ENCODE assay signal across 8 cellular contexts in genomic region chr2:37156857-37157714, GRCh38. TPM values are rescaled to one million over a fixed set of nuclear protein-coding genes. Genes with fewer than 3 reads are reported as not detected.
DNase-seq lines count a peak whose midpoint lies in the region; ATAC-seq and TF ChIP-seq lines count a peak whose summit lies in the region.

Gene EIF2AK2 (minus strand): TSS chr2:37156980. CDS start chr2:37147806, 9,174 bp downstream.

- peaks cover 31% of the 10 kb centered on the region for H3K36me3 Mint-ChIP-seq in Caco-2 (ENCODE audit: insufficient read depth, unreplicated experiment)
- H3K36me3 Mint-ChIP-seq in activated CD8-positive, alpha-beta memory T cell treated with anti-CD3 and anti-CD28 coated beads, Interleukin-2, amount 10 ng/mL, durations not matched to agents 7 days and 5 days = peaks cover 43% of the 10 kb centered on the region
- H3K36me3 Mint-ChIP-seq in endodermal cell (ENCODE audit: low read depth) = peaks cover 23% of the 10 kb centered on the region

- TSS peak; percentile 89 for BruUV-seq in Caco-2 (replicated peaks; lab: Mats Ljungman, UMichigan)

- H3K27ac Mint-ChIP-seq in Caco-2 (ENCODE audit: unreplicated experiment) (peak within 1 kb of the TSS; percentile 95), endodermal cell (peak within 1 kb of the TSS; percentile 84)
- H3K27ac Mint-ChIP-seq in activated CD8-positive, alpha-beta memory T cell treated with anti-CD3 and anti-CD28 coated beads, Interleukin-2, amount 10 ng/mL, durations not matched to agents 7 days and 5 days = peak within 1 kb of the TSS; percentile 98

- peak within 1 kb of the TSS; percentile 96 for H3K4me3 Mint-ChIP-seq in Caco-2 (ENCODE audit: unreplicated experiment)
- peak within 1 kb of the TSS; percentile 98 for H3K4me3 Mint-ChIP-seq in activated CD8-positive, alpha-beta memory T cell treated with anti-CD3 and anti-CD28 coated beads, Interleukin-2, amount 10 ng/mL, durations not matched to agents 7 days and 5 days
- H3K4me3 Mint-ChIP-seq in endodermal cell = peak within 1 kb of the TSS; percentile 73

- H3K36me3 ChIP-seq in Caco-2 (ENCODE audit: control insufficient read depth, insufficient read depth, low read length) (no peaks in the 10 kb centered on the region; the same call in 1 of the 2 replicates), endodermal cell (ENCODE audit: control insufficient read depth, insufficient read depth, low read length) (peaks cover 12% of the 10 kb centered on the region)

- TF ChIP-seq CTCF in Caco-2 (IDR thresholded peaks at IDR 0.05; ENCODE audit: insufficient read depth in 1 of 2, low read depth in 1 of 2, low read length in 1 of 2, severe bottlenecking in 1 of 2, unreplicated experiment in 1 of 2) (no peak), endodermal cell (conservative IDR thresholded peaks at IDR 0.05) (no peak)

- H3K4me3 ChIP-seq in Caco-2 (ENCODE audit: low read depth, low read length) (peak within 1 kb of the TSS; percentile 85), endodermal cell (ENCODE audit: low read length) (peak within 1 kb of the TSS; percentile 88)

- WGBS in endodermal cell (ENCODE audit: insufficient coverage in 1 of 2, insufficient read length in 1 of 2), 2 experiments = 19 to 94% methylated on average over 8 to 55 of the region's 55 CpGs

- no peaks in the 10 kb centered on the region for H3K9me3 Mint-ChIP-seq in Caco-2 (ENCODE audit: unreplicated experiment)
- H3K9me3 Mint-ChIP-seq in activated CD8-positive, alpha-beta memory T cell treated with anti-CD3 and anti-CD28 coated beads, Interleukin-2, amount 10 ng/mL, durations not matched to agents 7 days and 5 days (ENCODE audit: low read depth) = no peaks in the 10 kb centered on the region
- no peaks in the 10 kb centered on the region for H3K9me3 Mint-ChIP-seq in endodermal cell

- H3K27me3 Mint-ChIP-seq in Caco-2 (ENCODE audit: insufficient read depth, unreplicated experiment) = no peaks in the 10 kb centered on the region
- H3K27me3 Mint-ChIP-seq in activated CD8-positive, alpha-beta memory T cell treated with anti-CD3 and anti-CD28 coated beads, Interleukin-2, amount 10 ng/mL, durations not matched to agents 7 days and 5 days = no peaks in the 10 kb centered on the region
- peaks cover 4% of the 10 kb centered on the region for H3K27me3 Mint-ChIP-seq in endodermal cell (ENCODE audit: insufficient read depth)

- DNase-seq in Caco-2 (peak; percentile 91), HUDEP-2 (lab: John Stamatoyannopoulos, UW; ENCODE audit: unreplicated experiment in 76 of 76) (peak in 74 of 76 experiments; percentile 12 to 88 (median 72)), NOMO-1 treated with dmso at 0.1 percent for 144 hours (lab: John Stamatoyannopoulos, UW; ENCODE audit: unreplicated experiment) (peak; percentile 90), endodermal cell (peak; percentile 95), mesenteric fat pad (ENCODE audit: low spot score) (peak; percentile 93)
- peak; percentile 95 for DNase-seq in activated CD8-positive, alpha-beta memory T cell treated with anti-CD3 and anti-CD28 coated beads, Interleukin-2, amount 10 ng/mL, durations not matched to agents 7 days and 5 days
- peak; percentile 79 for DNase-seq in stimulated activated CD8-positive, alpha-beta memory T cell treated with anti-CD3 and anti-CD28 coated beads, Interleukin-15, amount 100 ng/mL, for 1 hour (ENCODE audit: low read depth)

- H3K9ac ChIP-seq in endodermal cell (ENCODE audit: extremely low read depth, low read length, poor library complexity, severe bottlenecking) = peak within 1 kb of the TSS; percentile 79

- intact Hi-C loops in Caco-2 (cut with micrococcal nuclease; ENCODE audit: unreplicated experiment) = loop anchor here (1.0 to 5.0 kb wide), 3 partner anchors 11 to 40 kb away; partner anchors contain the start of gene CEBPZOS

- H3K9me3 ChIP-seq in Caco-2 (no peaks in the 10 kb centered on the region), endodermal cell (ENCODE audit: control insufficient read depth, low read length) (peaks cover 4% of the 10 kb centered on the region)

- H3K4me1 Mint-ChIP-seq in Caco-2 (ENCODE audit: low read depth, unreplicated experiment) (peaks cover 37% of the 10 kb centered on the region), endodermal cell (peaks cover 13% of the 10 kb centered on the region)
- H3K4me1 Mint-ChIP-seq in activated CD8-positive, alpha-beta memory T cell treated with anti-CD3 and anti-CD28 coated beads, Interleukin-2, amount 10 ng/mL, durations not matched to agents 7 days and 5 days = peaks cover 46% of the 10 kb centered on the region

- POLR2A ChIA-PET in Caco-2 (lab: Charles Lee) = interaction anchor here (0.6 to 1.9 kb wide), 4 partner anchors 9 to 468 kb away, joined by 3 to 5 read pairs (median 3); partner anchors contain the start of genes GPATCH11 and HEATR5B

- H3K27ac ChIP-seq in endodermal cell (ENCODE audit: low read depth, low read length) = peak within 1 kb of the TSS; percentile 24

- H3K27me3 ChIP-seq in Caco-2 (replicated peaks; ENCODE audit: control insufficient read depth, insufficient read depth, low read length) (no peaks in the 10 kb centered on the region), endodermal cell (ENCODE audit: control insufficient read depth, insufficient read depth, low read length, poor library complexity, severe bottlenecking) (no peaks in the 10 kb centered on the region)

- peak; percentile 86 for ATAC-seq in GM21381 (IDR thresholded peaks at IDR 0.05; ENCODE audit: unreplicated experiment)
- ATAC-seq in activated CD8-positive, alpha-beta memory T cell treated with anti-CD3 and anti-CD28 coated beads, Interleukin-2, amount 10 ng/mL, durations not matched to agents 7 days and 5 days = peak; percentile 96

- CTCF ChIA-PET in Caco-2 (lab: Charles Lee) = no interaction called here
- CTCF ChIA-PET in activated CD8-positive, alpha-beta memory T cell treated with anti-CD3 and anti-CD28 coated beads, Interleukin-2, amount 10 ng/mL, durations not matched to agents 7 days and 5 days (lab: Charles Lee) = interaction anchor here (0.6 to 3.4 kb wide), 6 partner anchors 10 to 82 kb away, joined by 3 to 14 read pairs (median 3); partner anchors contain the start of gene CEBPZOS

- H3K4me1 ChIP-seq in Caco-2 = peaks cover 12% of the 10 kb centered on the region
- H3K4me1 ChIP-seq in endodermal cell (ENCODE audit: control insufficient read depth, insufficient read depth, low read length) = no peaks in the 10 kb centered on the region

RNA-seq across cellular contexts. Expression of gene EIF2AK2, which starts in this region (rescaled TPM):
- 41.7 and 50.1 TPM in 2 replicates for total RNA-seq in Caco-2 (2022)
- 100 to 1,000 TPM; 115 to 175 TPM for total RNA-seq in activated CD8-positive, alpha-beta memory T cell treated with anti-CD3 and anti-CD28 coated beads, Interleukin-2, amount 10 ng/mL, durations not matched to agents 7 days and 5 days
- total RNA-seq in endodermal cell = 10 to 100 TPM; 35.4 to 41.2 TPM
- 18.3 TPM for polyA plus RNA-seq in endodermal cell (2013, experiment 1 of 2)
- 20.7 TPM for polyA plus RNA-seq in endodermal cell (2013, experiment 2 of 2)
- 56.2 TPM for total RNA-seq in mesenteric fat pad

Comparison
In these comparisons a context has a peak if more than half of its experiments do, and no peak if none do; other contexts are left out.
1. Peak in every context shown above with its lines: DNase-seq, ATAC-seq, H3K4me3 ChIP-seq and H3K27ac ChIP-seq.